In genomic region chr3:14391033-14391432, GRCh38 we compare ENCODE assay signal across 9 cellular contexts. TPM values are rescaled to one million over a fixed set of nuclear protein-coding genes. Genes with fewer than 3 reads are reported as not detected.
DNase-seq lines count a peak whose midpoint lies in the region; ATAC-seq and TF ChIP-seq lines count a peak whose summit lies in the region.
"Had no signal": no experiment of that assay in that cellular context is flagged by ENCODE, and none has a peak within 500 bp of the region (broad histone marks: within the 10 kb centered on the region; RNA-seq: fewer than 3 reads in every experiment).

No MANE protein-coding gene starts in this region.

- TF ChIP-seq CTCF in SK-N-SH (IDR thresholded peaks at IDR 0.05): no peak
- TF ChIP-seq CTCF in thyroid gland (IDR thresholded peaks at IDR 0.05): no peak
- TF ChIP-seq CTCF in smooth muscle cell (IDR thresholded peaks at IDR 0.05; ENCODE audit: borderline replicate concordance, insufficient read depth, poor library complexity, severe bottlenecking): no peak

- TF ChIP-seq RAD21 in SK-N-SH (IDR thresholded peaks at IDR 0.05; ENCODE audit: low read length): no peak

- intact Hi-C loops in left ventricle myocardium superior (cut with micrococcal nuclease): no loop called here
- intact Hi-C loops in thyroid gland (cut with DNase I): no loop called here

- ATAC-seq in left ventricle myocardium superior: peak; percentile 77

- H3K9ac ChIP-seq in SK-N-SH (no peak overlapping the region), smooth muscle cell (ENCODE audit: low read depth) (no peak overlapping the region)

- no peaks in the 10 kb centered on the region for H3K9me3 ChIP-seq in SK-N-SH
- H3K9me3 ChIP-seq in thyroid gland: no peaks in the 10 kb centered on the region
- H3K9me3 ChIP-seq in smooth muscle cell (replicated peaks; ENCODE audit: low read depth): no peaks in the 10 kb centered on the region

- H3K4me1 ChIP-seq in SK-N-SH (ENCODE audit: control insufficient read depth in 1 of 2, insufficient read depth in 2 of 2, low read depth in 1 of 2, low read length in 1 of 2) (peaks cover 0 to 8% of the 10 kb centered on the region in 2 experiments; a peak in 1 of 4 replicates), thyroid gland (peaks cover 4 to 14% of the 10 kb centered on the region in 2 donors), smooth muscle cell (ENCODE audit: low read depth) (no peaks in the 10 kb centered on the region)

- H4K20me1 ChIP-seq in SK-N-SH (ENCODE audit: insufficient read depth) (no peaks in the 10 kb centered on the region), smooth muscle cell (ENCODE audit: low read depth) (no peaks in the 10 kb centered on the region)

- H3K27ac ChIP-seq in SK-N-SH (ENCODE audit: low read depth in 2 of 2, low read length in 1 of 2): no peak overlapping the region
- H3K27ac ChIP-seq in thyroid gland: no peak overlapping the region
- H3K27ac ChIP-seq in smooth muscle cell (ENCODE audit: low read depth): no peak overlapping the region

- H3F3A ChIP-seq in SK-N-SH (replicated peaks; ENCODE audit: insufficient read depth): no peaks in the 10 kb centered on the region
- no peaks in the 10 kb centered on the region for H3F3A ChIP-seq in smooth muscle cell (ENCODE audit: low read depth)

- TF ChIP-seq POLR2A in thyroid gland (IDR thresholded peaks at IDR 0.05): no peak

- H2AFZ ChIP-seq in SK-N-SH (ENCODE audit: low read depth) (no peak overlapping the region), smooth muscle cell (ENCODE audit: low read depth) (no peak overlapping the region)

- H3K4me3 ChIP-seq in SK-N-SH (ENCODE audit: low read depth in 2 of 2, low read length in 1 of 2) (no peak overlapping the region), thyroid gland (replicated peaks in 1 of 3) (no peak overlapping the region), smooth muscle cell (no peak overlapping the region)

- WGBS in SK-N-SH (ENCODE audit: low lambda C conversion rate): 73% methylated on average over 1 of the region's 4 CpGs
- WGBS in thyroid gland, 2 donors: 20 to 30% methylated on average over 4 of the region's 4 CpGs
- 37% methylated on average over 4 of the region's 4 CpGs for WGBS in smooth muscle cell (ENCODE audit: low lambda C conversion rate)

- CTCF ChIA-PET in SK-N-SH (lab: Yijun Ruan, JAX): interaction anchor here (1.7 to 2.0 kb wide), 2 partner anchors 12 to 16 kb away, joined by 6 read pairs; no protein-coding TSS in a partner anchor

- POLR2A ChIA-PET in SK-N-SH (lab: Yijun Ruan, JAX): interaction anchor here (0.9 kb wide), 1 partner anchor 11 kb away, joined by 4 read pairs; the partner anchor contains the start of gene SLC6A6

- H3K9me2 ChIP-seq in SK-N-SH: no peaks in the 10 kb centered on the region

- H3K27me3 ChIP-seq in SK-N-SH (ENCODE audit: insufficient read depth) (no peaks in the 10 kb centered on the region; the same call in 1 of the 2 replicates), thyroid gland (no peaks in the 10 kb centered on the region), smooth muscle cell (ENCODE audit: low read depth) (no peaks in the 10 kb centered on the region)

- no peak overlapping the region for H3K4me2 ChIP-seq in SK-N-SH
- no peak overlapping the region for H3K4me2 ChIP-seq in smooth muscle cell

- H3K36me3 ChIP-seq in SK-N-SH (replicated peaks in 1 of 2; ENCODE audit: control insufficient read depth in 1 of 2, insufficient read depth in 2 of 2, low read length in 1 of 2): no peaks in the 10 kb centered on the region
- H3K36me3 ChIP-seq in thyroid gland: no peaks in the 10 kb centered on the region
- H3K36me3 ChIP-seq in smooth muscle cell (ENCODE audit: low read depth): no peaks in the 10 kb centered on the region

- DNase-seq in NCI-H1417 (lab: John Stamatoyannopoulos, UW): peak in 2 of 3 experiments; percentile 32 to 76
- DNase-seq in NCI-H1417 treated with DMSO at 0.1 percent for 48 hours (lab: John Stamatoyannopoulos, UW): no peak
- no peak for DNase-seq in SK-N-SH
- peak; percentile 48 for DNase-seq in left ventricle myocardium superior
- DNase-seq in thyroid gland: peak; percentile 47 to 64
- DNase-seq in smooth muscle cell (lab: John Stamatoyannopoulos, UW; ENCODE audit: unreplicated experiment): no peak
- DNase-seq in cortex of kidney (lab: John Stamatoyannopoulos, UW): no peak
- DNase-seq in D341Med (ENCODE audit: low spot score): no peak
- DNase-seq: Karpas-422 had no signal

- no peak for TF ChIP-seq EP300 in SK-N-SH (IDR thresholded peaks at IDR 0.05; ENCODE audit: borderline replicate concordance in 1 of 2, low read depth in 1 of 2, low read length in 1 of 2)

- H3K79me2 ChIP-seq in SK-N-SH (ENCODE audit: insufficient read depth): no peaks in the 10 kb centered on the region
- H3K79me2 ChIP-seq in smooth muscle cell (ENCODE audit: low read depth): no peaks in the 10 kb centered on the region

TF ChIP-seq in SK-N-SH, 30 proteins besides CTCF, POLR2A, EP300 and RAD21:
- TF ChIP-seq MXI1 (IDR thresholded peaks at IDR 0.05; ENCODE audit: low read depth, low read length) (0 out of 2 replicates have a peak, but pooled peaks have one; percentile 33), RCOR1 (IDR thresholded peaks at IDR 0.05; ENCODE audit: low read length) (no peak), GABPA (IDR thresholded peaks at IDR 0.05; ENCODE audit: low read depth) (no peak)

RNA-seq across cellular contexts. Expression of gene SLC6A6, which starts 11.4 kb away (rescaled TPM):
- polyA plus RNA-seq in SK-N-SH (2012; rRNA removed) (19.1 and 22.0 TPM in 2 replicates), smooth muscle cell (8.5 and 9.4 TPM in 2 replicates)
- polyA plus RNA-seq in SK-N-SH (2012; cell fraction: cytosol; rRNA removed): 13.1 and 16.4 TPM in 2 replicates
- polyA plus RNA-seq in SK-N-SH (2012; cell fraction: nucleus; rRNA removed): 30.9 and 43.9 TPM in 2 replicates
- total RNA-seq in left ventricle myocardium superior (14.1 TPM), thyroid gland (10 to 100 TPM; 42.7 to 98.0 (median 72.5) TPM), smooth muscle cell (11.7 and 13.9 TPM in 2 replicates)

Comparison
In these comparisons a context has a peak if more than half of its experiments do, and no peak if none do; other contexts are left out.
1. DNase-seq: peak in NCI-H1417 (2 of 3), left ventricle myocardium superior (single experiment) and thyroid gland (2 of 2); none in NCI-H1417 treated with DMSO at 0.1 percent for 48 hours (single experiment), SK-N-SH (single experiment), smooth muscle cell (single experiment), cortex of kidney (single experiment) and D341Med (single experiment).